In genomic region chr3:31105438-31106077, GRCh38 we compare ENCODE assay signal across 12 cellular contexts.
DNase-seq lines count a peak whose midpoint lies in the region; ATAC-seq and TF ChIP-seq lines count a peak whose summit lies in the region.
"Had no signal": no experiment of that assay in that cellular context is flagged by ENCODE, and none has a peak within 500 bp of the region (broad histone marks: within the 10 kb centered on the region; RNA-seq: fewer than 3 reads in every experiment).

No MANE protein-coding gene starts in this region.

- H3K4me3 ChIP-seq in Karpas-422 (ENCODE audit: low read length), result no peak overlapping the region
- H3K4me3 ChIP-seq: transverse colon had no signal

- CTCF ChIA-PET in RWPE1 (lab: Yijun Ruan, JAX), result interaction anchor here (0.7 kb wide), 1 partner anchor 232 kb away, joined by 3 read pairs; no protein-coding TSS in a partner anchor

- peak; percentile 67 to 69 for ATAC-seq in activated naive CD4-positive, alpha-beta T cell treated with anti-CD3 and anti-CD28 coated beads, Interleukin-2, amount 50 U/mL, for 72 hours
- no peak for ATAC-seq in HG02610 (IDR thresholded peaks at IDR 0.05; ENCODE audit: unreplicated experiment)

- H3K27ac ChIP-seq in RWPE1, result no peak overlapping the region
- H3K27ac ChIP-seq in epithelial cell of prostate, result peak overlapping the region; percentile 82
- no peak overlapping the region for H3K27ac ChIP-seq in Karpas-422 (ENCODE audit: low read length)
- H3K27ac ChIP-seq: transverse colon had no signal

- peaks cover 4 to 15% of the 10 kb centered on the region in 2 donors for H3K36me3 Mint-ChIP-seq in activated naive CD4-positive, alpha-beta T cell treated with anti-CD3 and anti-CD28 coated beads, Interleukin-2, amount 50 U/mL, for 72 hours

- H4K20me1 ChIP-seq in Karpas-422 (ENCODE audit: insufficient read depth, low read depth, low read length), result no peaks in the 10 kb centered on the region

- no peaks in the 10 kb centered on the region for H3K79me2 ChIP-seq in Karpas-422 (ENCODE audit: low read length)

- no peak overlapping the region for H3K4me2 ChIP-seq in Karpas-422 (ENCODE audit: low read depth, low read length, poor library complexity, severe bottlenecking)

- no peaks in the 10 kb centered on the region for H3K36me3 ChIP-seq in Karpas-422 (ENCODE audit: insufficient read depth, low read length)
- H3K36me3 ChIP-seq: transverse colon had no signal

- peak overlapping the region in 1 of 2 donors; percentile 5 for H3K27ac Mint-ChIP-seq in activated naive CD4-positive, alpha-beta T cell treated with anti-CD3 and anti-CD28 coated beads, Interleukin-2, amount 50 U/mL, for 72 hours

- H3K9me2 ChIP-seq in Karpas-422 (replicated peaks; ENCODE audit: insufficient read depth, low read length), result no peaks in the 10 kb centered on the region

- no peaks in the 10 kb centered on the region for H3K9me3 ChIP-seq in Karpas-422 (ENCODE audit: low read length)
- H3K9me3 ChIP-seq: transverse colon had no signal

- TF ChIP-seq CTCF in RWPE1 (conservative IDR thresholded peaks at IDR 0.05; ENCODE audit: low read depth), result no peak

- POLR2A ChIA-PET in RWPE1 (lab: Yijun Ruan, JAX; ENCODE audit: low non-redundant PET), result no interaction called here

- H3K9ac ChIP-seq in Karpas-422 (ENCODE audit: low read length), result no peak overlapping the region

- no peak for DNase-seq in activated naive CD4-positive, alpha-beta T cell treated with anti-CD3 and anti-CD28 coated beads, Interleukin-2, amount 50 U/mL, for 72 hours (ENCODE audit: low spot score in 2 of 2)
- DNase-seq in activated naive CD4-positive, alpha-beta T cell treated with anti-CD3 and anti-CD28 coated beads, Interleukin-2, amount 50 U/mL, for 16 hours, result no peak
- DNase-seq in RWPE1 (ENCODE audit: low spot score) (peak; percentile 73), epithelial cell of prostate (ENCODE audit: low read depth, low spot score) (peak; percentile 91), Karpas-422 (no peak), mucosa of gallbladder (ENCODE audit: low spot score) (no peak)
- peak; percentile 28 for DNase-seq in stimulated activated CD8-positive, alpha-beta memory T cell treated with anti-CD3 and anti-CD28 coated beads, Interleukin-4, amount 100 ng/mL, for 48 hours
- DNase-seq: cerebellar nuclear complex, left colon, NCI-H1694 treated with DMSO at 0.1 percent for 48 hours had no signal

- H3K9me3 Mint-ChIP-seq in activated naive CD4-positive, alpha-beta T cell treated with anti-CD3 and anti-CD28 coated beads, Interleukin-2, amount 50 U/mL, for 72 hours, result peaks cover 6% of the 10 kb centered on the region in 2 donors

- no peak overlapping the region for H2AFZ ChIP-seq in Karpas-422 (ENCODE audit: low read length)

- H3K27me3 ChIP-seq in Karpas-422 (ENCODE audit: low read length), result no peaks in the 10 kb centered on the region
- H3K27me3 ChIP-seq: transverse colon had no signal

- H3K4me1 ChIP-seq in Karpas-422 (ENCODE audit: low read length), result no peaks in the 10 kb centered on the region
- H3K4me1 ChIP-seq: transverse colon had no signal

Comparison
In these comparisons a context has a peak if more than half of its experiments do, and no peak if none do; other contexts are left out.
1. DNase-seq: peak in RWPE1 (single experiment), epithelial cell of prostate (single experiment) and stimulated activated CD8-positive, alpha-beta memory T cell treated with anti-CD3 and anti-CD28 coated beads, Interleukin-4, amount 100 ng/mL, for 48 hours (single experiment); none in activated naive CD4-positive, alpha-beta T cell treated with anti-CD3 and anti-CD28 coated beads, Interleukin-2, amount 50 U/mL, for 72 hours (0 of 2), activated naive CD4-positive, alpha-beta T cell treated with anti-CD3 and anti-CD28 coated beads, Interleukin-2, amount 50 U/mL, for 16 hours (single experiment), Karpas-422 (single experiment) and mucosa of gallbladder (single experiment).